ENCODE assay signal across 17 cellular contexts in genomic region chr4:143287571-143287923, GRCh38. TPM values are rescaled to one million over a fixed set of nuclear protein-coding genes. Genes with fewer than 3 reads are reported as not detected.
A peak's percentile ranks its signal among the peaks of the same experiment; 100 is the strongest.
DNase-seq lines count a peak whose midpoint lies in the region; ATAC-seq and TF ChIP-seq lines count a peak whose summit lies in the region.
"Had no signal": no experiment of that assay in that cellular context is flagged by ENCODE, and none has a peak within 500 bp of the region (broad histone marks: within the 10 kb centered on the region; RNA-seq: fewer than 3 reads in every experiment).

No MANE protein-coding gene starts in this region.

- H3K4me1 ChIP-seq in HEK293 (ENCODE audit: control insufficient read depth, insufficient read depth, low read length) = no peaks in the 10 kb centered on the region
- H3K4me1 ChIP-seq in adipocyte (ENCODE audit: control insufficient read depth, insufficient read depth, low read length) = peaks cover 37% of the 10 kb centered on the region
- peaks cover 39% of the 10 kb centered on the region for H3K4me1 ChIP-seq in suprapubic skin

- H3K27ac ChIP-seq in HEK293 (ENCODE audit: extremely low read depth, low read depth, low read length) (no peak overlapping the region), suprapubic skin (peak overlapping the region; percentile 78)
- H3K27ac ChIP-seq: neutrophil had no signal

- no peak for TF ChIP-seq EP300 in suprapubic skin (IDR thresholded peaks at IDR 0.05)

- DNase-seq in adipocyte (ENCODE audit: low read depth) (no peak), iPS DF 19.7 (ENCODE audit: low read depth, low spot score) (peak; percentile 28), suprapubic skin (ENCODE audit: low spot score in 2 of 2) (no peak), A172 (ENCODE audit: low spot score) (no peak), OCI-M1 (lab: John Stamatoyannopoulos, UW) (no peak)
- DNase-seq: activated CD4-positive, alpha-beta T cell treated with anti-CD3 and anti-CD28 coated beads, Interleukin-2, amount 50 U/mL, for 48 hours; effector memory CD8-positive, alpha-beta T cell; glutamatergic neuron; GOT3; T-helper 2 cell had no signal

- H3K4me3 ChIP-seq in HEK293 (ENCODE audit: low read depth, low read length) (no peak overlapping the region), adipocyte (ENCODE audit: low read length) (peak overlapping the region; percentile 71), suprapubic skin (no peak overlapping the region)

- TF ChIP-seq CTCF in HEK293 (tag by site-specific recombination; IDR thresholded peaks at IDR 0.05) = peak; percentile 58
- TF ChIP-seq CTCF in suprapubic skin (IDR thresholded peaks at IDR 0.05) = no peak

- CTCF ChIA-PET in HEK293 (lab: Yijun Ruan, JAX) = no interaction called here

- H3K9me3 ChIP-seq in HEK293 (ENCODE audit: control insufficient read depth, insufficient read depth, low read depth, low read length) (no peaks in the 10 kb centered on the region), adipocyte (ENCODE audit: control insufficient read depth, low read length) (no peaks in the 10 kb centered on the region), suprapubic skin (no peaks in the 10 kb centered on the region)
- H3K9me3 ChIP-seq: neutrophil had no signal

- H3K36me3 ChIP-seq in HEK293 (ENCODE audit: control insufficient read depth in 2 of 2, insufficient read depth in 1 of 2, low read length in 2 of 2) (no peaks in the 10 kb centered on the region), adipocyte (ENCODE audit: control insufficient read depth, insufficient read depth, low read length, severe bottlenecking) (no peaks in the 10 kb centered on the region), suprapubic skin (no peaks in the 10 kb centered on the region)
- H3K36me3 ChIP-seq: neutrophil had no signal

- 53% methylated on average over 3 of the region's 3 CpGs for WGBS in suprapubic skin

- POLR2A ChIA-PET in HEK293 (lab: Yijun Ruan, JAX) = interaction anchor here (0.6 kb wide), 1 partner anchor 1877 kb away, joined by 5 read pairs; no protein-coding TSS in a partner anchor

- TF ChIP-seq POLR2A in suprapubic skin (IDR thresholded peaks at IDR 0.05) = no peak

- H3K9ac ChIP-seq in adipocyte (ENCODE audit: low read length) = peak overlapping the region; percentile 78

- no peak for ATAC-seq in HG03108 (IDR thresholded peaks at IDR 0.05; ENCODE audit: unreplicated experiment)
- no peak for ATAC-seq in GM21390 (IDR thresholded peaks at IDR 0.05; ENCODE audit: unreplicated experiment)
- ATAC-seq: activated T-helper 17 cell treated with anti-CD3 and anti-CD28 coated beads, Interleukin-2, amount 50 U/mL, for 72 hours; effector memory CD8-positive, alpha-beta T cell; Panc1; stimulated activated effector memory CD8-positive, alpha-beta T cell treated with anti-CD3 and anti-CD28 coated beads, Interleukin-12 subunit alpha, Interleukin-12 subunit beta, amount 100 ng/mL, for 72 hours had no signal

- no peaks in the 10 kb centered on the region for H3K27me3 ChIP-seq in adipocyte (replicated peaks; ENCODE audit: control insufficient read depth, insufficient read depth, low read length)
- H3K27me3 ChIP-seq in suprapubic skin = no peaks in the 10 kb centered on the region
- H3K27me3 ChIP-seq: neutrophil had no signal

TF ChIP-seq in HEK293, 187 proteins besides CTCF, POLR2A, EP300 and RAD21:
- TF ChIP-seq ZNF792 (tag by site-specific recombination; IDR thresholded peaks at IDR 0.05) = no peak
- no peak for TF ChIP-seq ZNF37A (tag by site-specific recombination; IDR thresholded peaks at IDR 0.05)
- no peak for TF ChIP-seq PRDM1 (tag by site-specific recombination; IDR thresholded peaks at IDR 0.05)
- no peak for TF ChIP-seq ZNF211 (tag by site-specific recombination; IDR thresholded peaks at IDR 0.05; ENCODE audit: low read depth)
- no peak for TF ChIP-seq PBX3 (CRISPR knock-in tag; IDR thresholded peaks at IDR 0.05)
- TF ChIP-seq ZNF18 (tag by site-specific recombination; IDR thresholded peaks at IDR 0.05) = no peak
- no peak for TF ChIP-seq SALL2 (tag by site-specific recombination; IDR thresholded peaks at IDR 0.05; ENCODE audit: borderline replicate concordance)
- no peak for TF ChIP-seq ZNF529 (tag by site-specific recombination; IDR thresholded peaks at IDR 0.05; ENCODE audit: insufficient replicate concordance)
- no peak for TF ChIP-seq ZNF677 (tag by site-specific recombination; IDR thresholded peaks at IDR 0.05)
TF ChIP-seq in HEK293: peak in this region for 0.

RNA-seq across cellular contexts. Expression of gene GAB1, which starts 49.1 kb away (rescaled TPM):
- 10 to 100 TPM; 39.5 to 64.5 (median 46.4) TPM for total RNA-seq in suprapubic skin
- total RNA-seq in A172 (2014; rRNA removed; shearing (Covaris generic)) = 6.0 and 13.1 TPM in 2 replicates
